Comparison of ENCODE assay signal across 25 cellular contexts in the genomic region with DNA sequence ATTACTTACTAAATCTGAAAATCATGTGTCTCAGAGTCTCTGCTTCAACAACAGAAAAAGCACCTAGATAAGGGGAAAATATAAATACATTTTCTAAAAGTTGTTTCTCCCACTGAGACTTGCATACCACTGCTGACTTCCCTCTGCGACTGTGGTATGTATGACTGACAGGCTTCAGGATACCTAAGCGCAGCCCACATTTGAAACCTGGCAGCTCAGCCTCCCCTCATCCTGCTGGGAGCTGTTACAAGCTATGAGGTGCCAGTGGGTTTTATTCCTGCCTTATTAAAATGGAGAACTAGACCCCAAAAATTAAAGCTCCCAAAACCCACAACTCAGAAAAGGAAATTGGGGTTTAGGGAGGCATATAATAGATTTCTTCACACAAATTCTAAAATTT.
DNase-seq lines count a peak whose midpoint lies in the region; ATAC-seq and TF ChIP-seq lines count a peak whose summit lies in the region.
"Had no signal": no experiment of that assay in that cellular context is flagged by ENCODE, and none has a peak within 500 bp of the region (broad histone marks: within the 10 kb centered on the region; RNA-seq: fewer than 3 reads in every experiment).

No MANE protein-coding gene starts in this region.

- H2BK15ac ChIP-seq in mesendoderm (replicated peaks; ENCODE audit: low read depth): no peak overlapping the region

- peak overlapping the region; percentile 68 for H2BK120ac ChIP-seq in mesendoderm (ENCODE audit: low read depth, low read length)

- H3K9ac ChIP-seq in HUES6 (ENCODE audit: low read length) (peak overlapping the region; percentile 20), endodermal cell (ENCODE audit: extremely low read depth, low read length, poor library complexity, severe bottlenecking) (no peak overlapping the region), mesendoderm (ENCODE audit: low read length) (no peak overlapping the region)
- H3K9ac ChIP-seq: BLaER1 had no signal

- H3K9me3 Mint-ChIP-seq in GM23338: peaks cover 12% of the 10 kb centered on the region
- peaks cover 3% of the 10 kb centered on the region for H3K9me3 Mint-ChIP-seq in endodermal cell
- H3K9me3 Mint-ChIP-seq: CD14-positive monocyte; CD4-positive, alpha-beta memory T cell had no signal

- H3K9me3 ChIP-seq in HUES6 (ENCODE audit: control insufficient read depth, insufficient read depth, low read depth, low read length): no peaks in the 10 kb centered on the region
- H3K9me3 ChIP-seq in endodermal cell (ENCODE audit: control insufficient read depth, low read length): no peaks in the 10 kb centered on the region
- H3K9me3 ChIP-seq in gastrocnemius medialis: no peaks in the 10 kb centered on the region
- H3K9me3 ChIP-seq: A549, BE2C, BLaER1 had no signal

- H3K9me2 ChIP-seq in GM23338 (ENCODE audit: insufficient read depth): no peaks in the 10 kb centered on the region

- peaks cover 31% of the 10 kb centered on the region for H3K4me1 Mint-ChIP-seq in GM23338
- peaks cover 51% of the 10 kb centered on the region for H3K4me1 Mint-ChIP-seq in endodermal cell
- H3K4me1 Mint-ChIP-seq: CD14-positive monocyte; CD4-positive, alpha-beta memory T cell; CD4-positive, CD25-positive, alpha-beta regulatory T cell; CD8-positive, alpha-beta memory T cell had no signal

- H3K36me3 ChIP-seq in GM23338 (ENCODE audit: insufficient read depth) (no peaks in the 10 kb centered on the region), HUES6 (ENCODE audit: control insufficient read depth, insufficient read depth, low read length) (no peaks in the 10 kb centered on the region; the same call in 1 of the 2 replicates), endodermal cell (ENCODE audit: control insufficient read depth, insufficient read depth, low read length) (peaks cover 15% of the 10 kb centered on the region), mesendoderm (ENCODE audit: control insufficient read depth, insufficient read depth, low read length) (no peaks in the 10 kb centered on the region), gastrocnemius medialis (no peaks in the 10 kb centered on the region)
- H3K36me3 ChIP-seq: BE2C, BLaER1 had no signal

- ATAC-seq in GM23338 (peak; percentile 50; the same call in 2 of the 3 replicates), gastrocnemius medialis (no peak), HG03045 (IDR thresholded peaks at IDR 0.05; ENCODE audit: unreplicated experiment) (no peak)
- ATAC-seq: A549, GM12878 had no signal

- no peak overlapping the region for H4K5ac ChIP-seq in mesendoderm (ENCODE audit: low read length)

- H3K27ac Mint-ChIP-seq in GM23338 (no peak overlapping the region), endodermal cell (no peak overlapping the region)
- H3K27ac Mint-ChIP-seq: CD14-positive monocyte; CD4-positive, alpha-beta memory T cell; CD4-positive, CD25-positive, alpha-beta regulatory T cell had no signal

- peak overlapping the region; percentile 65 for H3K18ac ChIP-seq in mesendoderm (ENCODE audit: low read length)

- peaks cover 13% of the 10 kb centered on the region for H3K36me3 Mint-ChIP-seq in GM23338 (ENCODE audit: low read depth)
- H3K36me3 Mint-ChIP-seq in endodermal cell (ENCODE audit: low read depth): peaks cover 6% of the 10 kb centered on the region
- H3K36me3 Mint-ChIP-seq: CD14-positive monocyte; CD4-positive, alpha-beta memory T cell; CD4-positive, CD25-positive, alpha-beta regulatory T cell; CD8-positive, alpha-beta memory T cell had no signal

- peak overlapping the region; percentile 10 for H3K56ac ChIP-seq in mesendoderm (ENCODE audit: low read length)

- H3K79me2 ChIP-seq in GM23338 (replicated peaks; ENCODE audit: insufficient read depth): no peaks in the 10 kb centered on the region
- no peaks in the 10 kb centered on the region for H3K79me2 ChIP-seq in mesendoderm (ENCODE audit: control insufficient read depth, insufficient read depth, low read length)

- no peaks in the 10 kb centered on the region for H3K27me3 ChIP-seq in GM23338 (ENCODE audit: insufficient read depth)
- H3K27me3 ChIP-seq in HUES6 (ENCODE audit: control insufficient read depth, insufficient read depth, low read length): no peaks in the 10 kb centered on the region
- H3K27me3 ChIP-seq in endodermal cell (ENCODE audit: control insufficient read depth, insufficient read depth, low read length, poor library complexity, severe bottlenecking): no peaks in the 10 kb centered on the region
- H3K27me3 ChIP-seq in mesendoderm (ENCODE audit: insufficient read depth, low read length, poor library complexity): no peaks in the 10 kb centered on the region
- H3K27me3 ChIP-seq in gastrocnemius medialis: peaks cover 0 to 2% (median 0%) of the 10 kb centered on the region in 3 donors
- H3K27me3 ChIP-seq: BLaER1 had no signal

- no peaks in the 10 kb centered on the region for H4K20me1 ChIP-seq in GM23338 (replicated peaks; ENCODE audit: insufficient read depth)
- H4K20me1 ChIP-seq: BLaER1 had no signal

- TF ChIP-seq CTCF in GM23338 (conservative IDR thresholded peaks at IDR 0.05; ENCODE audit: low read depth in 2 of 2): no peak
- TF ChIP-seq CTCF in endodermal cell (conservative IDR thresholded peaks at IDR 0.05): no peak
- no peak for TF ChIP-seq CTCF in gastrocnemius medialis (IDR thresholded peaks at IDR 0.05 in 4 of 5, conservative IDR thresholded peaks at IDR 0.05 in 1 of 5)

- no peak overlapping the region for H2AFZ ChIP-seq in GM23338

- H3F3A ChIP-seq in GM23338 (replicated peaks; ENCODE audit: low read depth): no peaks in the 10 kb centered on the region

- H3K4ac ChIP-seq in mesendoderm (ENCODE audit: low read depth, low read length): no peak overlapping the region

- H3K79me1 ChIP-seq in mesendoderm (ENCODE audit: low read length): no peaks in the 10 kb centered on the region

- intact Hi-C loops in gastrocnemius medialis (cut with DNase I; ENCODE audit: low total_unique reads): no loop called here

- H3K4me2 ChIP-seq in GM23338 (no peak overlapping the region), mesendoderm (ENCODE audit: low read length) (no peak overlapping the region)
- H3K4me2 ChIP-seq: A549, BLaER1 had no signal

- WGBS in endodermal cell (ENCODE audit: insufficient coverage in 1 of 2, insufficient read length in 1 of 2), 2 experiments: 68% methylated on average over 2 of the region's 2 CpGs; no CpG with 5 or more reads in 1 of the 2 experiments
- no CpG with 5 or more reads among the region's 2 CpGs for WGBS in mesendoderm (ENCODE audit: extremely low coverage, insufficient coverage, low lambda C conversion rate)

- H3K4me3 ChIP-seq in GM23338 (no peak overlapping the region), HUES6 (ENCODE audit: low read depth, low read length) (no peak overlapping the region; the same call in 1 of the 2 replicates), endodermal cell (ENCODE audit: low read length) (peak overlapping the region; percentile 72), mesendoderm (ENCODE audit: low read length) (no peak overlapping the region), gastrocnemius medialis (no peak overlapping the region)
- H3K4me3 ChIP-seq: A549, BLaER1, GM12878 had no signal

- in situ Hi-C loops in gastrocnemius medialis (cut with MboI; ENCODE audit: low sequenced_read_pairs in 4 of 4): no loop called here

- H3K27ac ChIP-seq in GM23338 (ENCODE audit: low read depth): no peak overlapping the region
- H3K27ac ChIP-seq in HUES6 (ENCODE audit: low read depth, low read length): peak overlapping the region; percentile 64; the same call in 1 of the 2 replicates
- no peak overlapping the region for H3K27ac ChIP-seq in endodermal cell (ENCODE audit: low read depth, low read length)
- peak overlapping the region; percentile 33 for H3K27ac ChIP-seq in mesendoderm (ENCODE audit: low read depth, low read length)
- no peak overlapping the region for H3K27ac ChIP-seq in gastrocnemius medialis
- H3K27ac ChIP-seq: 22Rv1, A549, BLaER1 had no signal

- H4K8ac ChIP-seq in mesendoderm (ENCODE audit: low read depth, low read length): peak overlapping the region; percentile 94

- peaks cover 20% of the 10 kb centered on the region for H3K4me1 ChIP-seq in GM23338 (ENCODE audit: insufficient read depth)
- peaks cover 38% of the 10 kb centered on the region for H3K4me1 ChIP-seq in HUES6 (ENCODE audit: control insufficient read depth, insufficient read depth, low read length)
- peaks cover 11% of the 10 kb centered on the region for H3K4me1 ChIP-seq in endodermal cell (ENCODE audit: control insufficient read depth, insufficient read depth, low read length)
- H3K4me1 ChIP-seq in mesendoderm (ENCODE audit: control insufficient read depth, low read depth, low read length): peaks cover 8% of the 10 kb centered on the region
- no peaks in the 10 kb centered on the region for H3K4me1 ChIP-seq in gastrocnemius medialis
- H3K4me1 ChIP-seq: A549, BE2C, BLaER1 had no signal

- no peak overlapping the region for H3K23ac ChIP-seq in mesendoderm (ENCODE audit: low read length)

- H3K27me3 Mint-ChIP-seq in GM23338 (ENCODE audit: insufficient read depth, low read depth, poor library complexity) (peaks cover 6% of the 10 kb centered on the region), endodermal cell (ENCODE audit: insufficient read depth) (no peaks in the 10 kb centered on the region)

- peak overlapping the region; percentile 41 for H2BK5ac ChIP-seq in mesendoderm (ENCODE audit: low read length)

- H3K4me3 Mint-ChIP-seq in GM23338 (no peak overlapping the region), endodermal cell (no peak overlapping the region)
- H3K4me3 Mint-ChIP-seq: CD14-positive monocyte; CD4-positive, alpha-beta memory T cell; CD4-positive, CD25-positive, alpha-beta regulatory T cell; CD8-positive, alpha-beta memory T cell had no signal

- DNase-seq in GM23338 (ENCODE audit: low spot score) (peak; percentile 15), endodermal cell (peak; percentile 63), mesendoderm (peak; percentile 52), AG20443 (ENCODE audit: low spot score) (no peak), gastrocnemius medialis (no peak)
- DNase-seq: BE2C; C1 segment of cervical spinal cord; CD4-positive, alpha-beta memory T cell; CD4-positive, CD25-positive, alpha-beta regulatory T cell; CD8-positive, alpha-beta memory T cell; COR-L47; DMS 273 treated with DMSO at 0.1 percent for 48 hours; DMS153; DMS53; DMS79; DND-41; EL; GDM1 had no signal

- no peak for TF ChIP-seq POLR2A in gastrocnemius medialis (IDR thresholded peaks at IDR 0.05)

- H2AK5ac ChIP-seq in mesendoderm (ENCODE audit: low read length): no peak overlapping the region

TF ChIP-seq in GM23338, 12 proteins besides CTCF, POLR2A, EP300 and RAD21 (continues in another document):
- TF ChIP-seq ZNF114 (CRISPR knock-in tag; IDR thresholded peaks at IDR 0.05): no peak
- TF ChIP-seq EZH2 (IDR thresholded peaks at IDR 0.05; ENCODE audit: low read depth, unreplicated experiment): no peak
- no peak for TF ChIP-seq JUNB (IDR thresholded peaks at IDR 0.05; ENCODE audit: unreplicated experiment)
- no peak for TF ChIP-seq ZNF331 (CRISPR knock-in tag; IDR thresholded peaks at IDR 0.05; ENCODE audit: low read depth)

Comparison
In these comparisons a context has a peak if more than half of its experiments do, and no peak if none do; other contexts are left out.
1. DNase-seq: peak in GM23338 (single experiment), endodermal cell (single experiment) and mesendoderm (single experiment); none in AG20443 (single experiment) and gastrocnemius medialis (0 of 2).
2. H3K27ac ChIP-seq: peak in HUES6 (single experiment) and mesendoderm (single experiment); none in GM23338 (single experiment), endodermal cell (single experiment) and gastrocnemius medialis (0 of 4).